Comparison of ENCODE assay signal across 17 cellular contexts in genomic region chr1:246170574-246171261, GRCh38.
DNase-seq lines count a peak whose midpoint lies in the region; ATAC-seq lines count a peak whose summit lies in the region.
"Had no signal": no experiment of that assay in that cellular context is flagged by ENCODE, and none has a peak within 500 bp of the region (broad histone marks: within the 10 kb centered on the region; RNA-seq: fewer than 3 reads in every experiment).

No MANE protein-coding gene starts in this region.

- no peaks in the 10 kb centered on the region for H3K27me3 Mint-ChIP-seq in activated T-helper 1 cell treated with anti-CD3 and anti-CD28 coated beads, Interleukin-12 subunit alpha, Interleukin-12 subunit beta, Interleukin-2, Interleukin-4 antibody, amounts not matched to agents 30 ng/mL and 10 ng/mL and 1 ng/mL, durations not matched to agents 14 hours and 24 hours and 36 hours (ENCODE audit: insufficient read depth)
- H3K27me3 Mint-ChIP-seq in activated CD8-positive, alpha-beta T cell treated with anti-CD3 and anti-CD28 coated beads, Interleukin-2, amount 10 ng/mL, durations not matched to agents 7 days and 5 days (ENCODE audit: low read depth): no peaks in the 10 kb centered on the region
- no peaks in the 10 kb centered on the region for H3K27me3 Mint-ChIP-seq in activated T-cell treated with anti-CD3 and anti-CD28 coated beads, Interleukin-2, amount 50 U/mL, for 72 hours (ENCODE audit: low read depth)
- H3K27me3 Mint-ChIP-seq: activated T-cell treated with anti-CD3 and anti-CD28 coated beads, Interleukin-2, amount 50 U/mL, for 24 hours had no signal

- H3K9me3 Mint-ChIP-seq in activated T-helper 1 cell treated with anti-CD3 and anti-CD28 coated beads, Interleukin-12 subunit alpha, Interleukin-12 subunit beta, Interleukin-2, Interleukin-4 antibody, amounts not matched to agents 30 ng/mL and 10 ng/mL and 1 ng/mL, durations not matched to agents 14 hours and 24 hours and 36 hours: no peaks in the 10 kb centered on the region
- no peaks in the 10 kb centered on the region for H3K9me3 Mint-ChIP-seq in activated CD8-positive, alpha-beta T cell treated with anti-CD3 and anti-CD28 coated beads, Interleukin-2, amount 10 ng/mL, durations not matched to agents 7 days and 5 days (ENCODE audit: insufficient read depth)
- H3K9me3 Mint-ChIP-seq in activated T-cell treated with anti-CD3 and anti-CD28 coated beads, Interleukin-2, amount 50 U/mL, for 72 hours: no peaks in the 10 kb centered on the region
- H3K9me3 Mint-ChIP-seq: activated T-cell treated with anti-CD3 and anti-CD28 coated beads, Interleukin-2, amount 50 U/mL, for 24 hours had no signal

- POLR2A ChIA-PET in activated CD8-positive, alpha-beta T cell treated with anti-CD3 and anti-CD28 coated beads, Interleukin-2, amount 10 ng/mL, durations not matched to agents 7 days and 5 days (lab: Charles Lee): no interaction called here

- DNase-seq in activated T-helper 1 cell treated with anti-CD3 and anti-CD28 coated beads, Interleukin-12 subunit alpha, Interleukin-12 subunit beta, Interleukin-2, Interleukin-4 antibody, amounts not matched to agents 30 ng/mL and 10 ng/mL and 1 ng/mL, durations not matched to agents 14 hours and 24 hours and 36 hours (ENCODE audit: low spot score): no peak
- no peak for DNase-seq in activated CD8-positive, alpha-beta T cell treated with anti-CD3 and anti-CD28 coated beads, Interleukin-2, amount 10 ng/mL, durations not matched to agents 7 days and 5 days
- DNase-seq in NCI-H524 (lab: John Stamatoyannopoulos, UW): no peak
- DNase-seq in activated T-cell treated with anti-CD3 and anti-CD28 coated beads, Interleukin-2, amount 50 U/mL, for 72 hours: no peak
- DNase-seq: activated CD4-positive, alpha-beta T cell treated with anti-CD3 and anti-CD28 coated beads for 1 hour; activated T-cell treated with anti-CD3 and anti-CD28 coated beads, Interleukin-2, amount 50 U/mL, for 24 hours; adrenal gland; C1 segment of cervical spinal cord; islet precursor cell; mucosa of descending colon; NCI-H187; NCI-H526; stimulated activated naive CD4-positive, alpha-beta T cell treated with Interleukin-2 at 50 U/mL for 16 hours; uterus had no signal

- no peaks in the 10 kb centered on the region for H3K36me3 Mint-ChIP-seq in activated T-helper 1 cell treated with anti-CD3 and anti-CD28 coated beads, Interleukin-12 subunit alpha, Interleukin-12 subunit beta, Interleukin-2, Interleukin-4 antibody, amounts not matched to agents 30 ng/mL and 10 ng/mL and 1 ng/mL, durations not matched to agents 14 hours and 24 hours and 36 hours (ENCODE audit: low read depth)
- no peaks in the 10 kb centered on the region for H3K36me3 Mint-ChIP-seq in activated CD8-positive, alpha-beta T cell treated with anti-CD3 and anti-CD28 coated beads, Interleukin-2, amount 10 ng/mL, durations not matched to agents 7 days and 5 days (ENCODE audit: low read depth)
- no peaks in the 10 kb centered on the region for H3K36me3 Mint-ChIP-seq in activated T-cell treated with anti-CD3 and anti-CD28 coated beads, Interleukin-2, amount 50 U/mL, for 72 hours (ENCODE audit: insufficient read depth in 2 of 2)

- H3K4me3 Mint-ChIP-seq in activated T-helper 1 cell treated with anti-CD3 and anti-CD28 coated beads, Interleukin-12 subunit alpha, Interleukin-12 subunit beta, Interleukin-2, Interleukin-4 antibody, amounts not matched to agents 30 ng/mL and 10 ng/mL and 1 ng/mL, durations not matched to agents 14 hours and 24 hours and 36 hours: no peak overlapping the region
- H3K4me3 Mint-ChIP-seq in activated CD8-positive, alpha-beta T cell treated with anti-CD3 and anti-CD28 coated beads, Interleukin-2, amount 10 ng/mL, durations not matched to agents 7 days and 5 days: no peak overlapping the region
- no peak overlapping the region for H3K4me3 Mint-ChIP-seq in activated T-cell treated with anti-CD3 and anti-CD28 coated beads, Interleukin-2, amount 50 U/mL, for 72 hours
- H3K4me3 Mint-ChIP-seq: activated T-cell treated with anti-CD3 and anti-CD28 coated beads, Interleukin-2, amount 50 U/mL, for 24 hours had no signal

- H3K4me1 Mint-ChIP-seq in activated T-helper 1 cell treated with anti-CD3 and anti-CD28 coated beads, Interleukin-12 subunit alpha, Interleukin-12 subunit beta, Interleukin-2, Interleukin-4 antibody, amounts not matched to agents 30 ng/mL and 10 ng/mL and 1 ng/mL, durations not matched to agents 14 hours and 24 hours and 36 hours (ENCODE audit: low read depth): no peaks in the 10 kb centered on the region
- H3K4me1 Mint-ChIP-seq in activated CD8-positive, alpha-beta T cell treated with anti-CD3 and anti-CD28 coated beads, Interleukin-2, amount 10 ng/mL, durations not matched to agents 7 days and 5 days (ENCODE audit: low read depth): no peaks in the 10 kb centered on the region
- H3K4me1 Mint-ChIP-seq in activated T-cell treated with anti-CD3 and anti-CD28 coated beads, Interleukin-2, amount 50 U/mL, for 72 hours (ENCODE audit: low read depth): no peaks in the 10 kb centered on the region

- peak; percentile 64 for ATAC-seq in GM19023 (IDR thresholded peaks at IDR 0.05; ENCODE audit: unreplicated experiment)
- ATAC-seq in GM21717 (IDR thresholded peaks at IDR 0.05; ENCODE audit: unreplicated experiment): peak; percentile 96
- ATAC-seq in HG03354 (IDR thresholded peaks at IDR 0.05; ENCODE audit: poor library complexity, severe bottlenecking, unreplicated experiment): peak; percentile 85
- no peak for ATAC-seq in activated CD8-positive, alpha-beta T cell treated with anti-CD3 and anti-CD28 coated beads, Interleukin-2, amount 10 ng/mL, durations not matched to agents 7 days and 5 days
- ATAC-seq in activated T-cell treated with anti-CD3 and anti-CD28 coated beads, Interleukin-2, amount 50 U/mL, for 72 hours (replicated peaks in 1 of 2): no peak

- H3K27ac Mint-ChIP-seq in activated T-helper 1 cell treated with anti-CD3 and anti-CD28 coated beads, Interleukin-12 subunit alpha, Interleukin-12 subunit beta, Interleukin-2, Interleukin-4 antibody, amounts not matched to agents 30 ng/mL and 10 ng/mL and 1 ng/mL, durations not matched to agents 14 hours and 24 hours and 36 hours: no peak overlapping the region
- H3K27ac Mint-ChIP-seq in activated CD8-positive, alpha-beta T cell treated with anti-CD3 and anti-CD28 coated beads, Interleukin-2, amount 10 ng/mL, durations not matched to agents 7 days and 5 days: no peak overlapping the region
- H3K27ac Mint-ChIP-seq in activated T-cell treated with anti-CD3 and anti-CD28 coated beads, Interleukin-2, amount 50 U/mL, for 72 hours: no peak overlapping the region
- H3K27ac Mint-ChIP-seq: activated T-cell treated with anti-CD3 and anti-CD28 coated beads, Interleukin-2, amount 50 U/mL, for 24 hours had no signal

- intact Hi-C loops in activated T-helper 1 cell treated with anti-CD3 and anti-CD28 coated beads, Interleukin-12 subunit alpha, Interleukin-12 subunit beta, Interleukin-2, Interleukin-4 antibody, amounts not matched to agents 30 ng/mL and 10 ng/mL and 1 ng/mL, durations not matched to agents 14 hours and 24 hours and 36 hours (cut with micrococcal nuclease): no loop called here

- CTCF ChIA-PET in activated CD8-positive, alpha-beta T cell treated with anti-CD3 and anti-CD28 coated beads, Interleukin-2, amount 10 ng/mL, durations not matched to agents 7 days and 5 days (lab: Charles Lee): no interaction called here

Comparison
In these comparisons a context has a peak if more than half of its experiments do, and no peak if none do; other contexts are left out.
1. ATAC-seq: peak in GM19023 (single experiment), GM21717 (single experiment) and HG03354 (single experiment); none in activated CD8-positive, alpha-beta T cell treated with anti-CD3 and anti-CD28 coated beads, Interleukin-2, amount 10 ng/mL, durations not matched to agents 7 days and 5 days (single experiment) and activated T-cell treated with anti-CD3 and anti-CD28 coated beads, Interleukin-2, amount 50 U/mL, for 72 hours (0 of 2).